16 cellular contexts compared by ENCODE assay signal in genomic region chr20:22575087-22575721, GRCh38. TPM values are rescaled to one million over a fixed set of nuclear protein-coding genes. Genes with fewer than 3 reads are reported as not detected.
DNase-seq lines count a peak whose midpoint lies in the region; ATAC-seq and TF ChIP-seq lines count a peak whose summit lies in the region.
"Had no signal": no experiment of that assay in that cellular context is flagged by ENCODE, and none has a peak within 500 bp of the region (broad histone marks: within the 10 kb centered on the region; RNA-seq: fewer than 3 reads in every experiment).

No MANE protein-coding gene starts in this region.

- H3F3A ChIP-seq in DOHH2 (ENCODE audit: control insufficient read depth, insufficient read depth) (no peaks in the 10 kb centered on the region), MM.1S (ENCODE audit: insufficient read depth, low read length) (no peaks in the 10 kb centered on the region)

- TF ChIP-seq CTCF in DOHH2 (IDR thresholded peaks at IDR 0.05; ENCODE audit: low read depth, low read length, poor library complexity, severe bottlenecking) (no peak), liver (IDR thresholded peaks at IDR 0.05; ENCODE audit: low read depth, low read length, missing input control) (no peak), chondrocyte (IDR thresholded peaks at IDR 0.05) (no peak), MM.1S (IDR thresholded peaks at IDR 0.05; ENCODE audit: low read length) (no peak)

- ATAC-seq in HG02678 (IDR thresholded peaks at IDR 0.05; ENCODE audit: unreplicated experiment) (peak; percentile 51), GM21723 (IDR thresholded peaks at IDR 0.05; ENCODE audit: unreplicated experiment) (no peak)

- no peak overlapping the region for H3K18ac ChIP-seq in neuronal stem cell (ENCODE audit: low read length)

- H3K36me3 ChIP-seq in DOHH2 (ENCODE audit: control insufficient read depth, low read length), result no peaks in the 10 kb centered on the region
- no peaks in the 10 kb centered on the region for H3K36me3 ChIP-seq in liver (ENCODE audit: control insufficient read depth in 4 of 4, insufficient read depth in 3 of 4, low read depth in 1 of 4, low read length in 3 of 4)
- H3K36me3 ChIP-seq in neuronal stem cell (replicated peaks in 1 of 2; ENCODE audit: control insufficient read depth in 2 of 2, insufficient read depth in 2 of 2, low read length in 2 of 2), result no peaks in the 10 kb centered on the region
- H3K36me3 ChIP-seq in MM.1S (replicated peaks; ENCODE audit: insufficient read depth, low read length), result no peaks in the 10 kb centered on the region
- H3K36me3 ChIP-seq: HAP-1 had no signal

- H3K4me3 ChIP-seq in DOHH2 (ENCODE audit: low read length) (no peak overlapping the region), liver (ENCODE audit: low read depth in 1 of 3, low read length in 3 of 3) (peak overlapping the region in 2 of 3 donors; percentile 5 to 92), neuronal stem cell (ENCODE audit: low read length in 2 of 2) (no peak overlapping the region), MM.1S (ENCODE audit: low read length) (no peak overlapping the region)
- H3K4me3 ChIP-seq: HAP-1, SK-N-MC had no signal

- H3K27me3 ChIP-seq in DOHH2 (ENCODE audit: control insufficient read depth, low read length), result peaks cover 3% of the 10 kb centered on the region; the same call in 1 of the 2 replicates
- H3K27me3 ChIP-seq in liver (ENCODE audit: control insufficient read depth in 4 of 4, insufficient read depth in 4 of 4, low read length in 3 of 4), result no peaks in the 10 kb centered on the region
- H3K27me3 ChIP-seq in neuronal stem cell (ENCODE audit: control insufficient read depth in 3 of 3, insufficient read depth in 3 of 3, low read depth in 1 of 3, low read length in 3 of 3), result peaks cover 61 to 96% (median 93%) of the 10 kb centered on the region in 3 experiments
- no peaks in the 10 kb centered on the region for H3K27me3 ChIP-seq in MM.1S (replicated peaks; ENCODE audit: insufficient read depth, low read length)

- H3K9ac ChIP-seq in liver (ENCODE audit: low read depth in 1 of 2, low read length in 2 of 2) (peak overlapping the region; percentile 20 to 42), neuronal stem cell (ENCODE audit: low read depth, low read length, poor library complexity) (no peak overlapping the region), MM.1S (ENCODE audit: low read length) (no peak overlapping the region)

- H2AK5ac ChIP-seq in neuronal stem cell (ENCODE audit: low read depth, low read length), result no peak overlapping the region

- peaks cover 2% of the 10 kb centered on the region for H3K36me3 Mint-ChIP-seq in chondrocyte (ENCODE audit: low read depth)

- no peak overlapping the region for H2BK120ac ChIP-seq in neuronal stem cell (ENCODE audit: low read depth, low read length)

- no peak overlapping the region for H3K27ac ChIP-seq in DOHH2 (ENCODE audit: low read depth, low read length)
- peak overlapping the region; percentile 58 to 82 for H3K27ac ChIP-seq in liver (ENCODE audit: low read depth in 1 of 2, low read length in 2 of 2)
- no peak overlapping the region for H3K27ac ChIP-seq in neuronal stem cell (replicated peaks; ENCODE audit: low read length)
- H3K27ac ChIP-seq in MM.1S (ENCODE audit: low read length), result no peak overlapping the region
- H3K27ac ChIP-seq: C4-2B, SK-N-MC had no signal

- H3K79me1 ChIP-seq in neuronal stem cell (ENCODE audit: low read depth, low read length), result no peaks in the 10 kb centered on the region

- H4K20me1 ChIP-seq in DOHH2 (ENCODE audit: control insufficient read depth, insufficient read depth, low read depth, low read length) (no peaks in the 10 kb centered on the region), MM.1S (ENCODE audit: insufficient read depth, low read length) (no peaks in the 10 kb centered on the region)

- no peak overlapping the region for H2BK5ac ChIP-seq in neuronal stem cell (ENCODE audit: low read length)

- no peaks in the 10 kb centered on the region for H3K9me2 ChIP-seq in DOHH2 (replicated peaks; ENCODE audit: control insufficient read depth, low read length)
- no peaks in the 10 kb centered on the region for H3K9me2 ChIP-seq in MM.1S (replicated peaks; ENCODE audit: insufficient read depth, low read length)

- no peak for TF ChIP-seq RAD21 in liver (IDR thresholded peaks at IDR 0.05)

- H3K79me2 ChIP-seq in DOHH2 (ENCODE audit: control insufficient read depth, low read length), result no peaks in the 10 kb centered on the region
- H3K79me2 ChIP-seq in MM.1S (ENCODE audit: low read length), result no peaks in the 10 kb centered on the region

- H3K4me1 ChIP-seq in DOHH2 (ENCODE audit: control insufficient read depth, low read length) (peaks cover 14% of the 10 kb centered on the region), liver (ENCODE audit: control insufficient read depth in 4 of 4, insufficient read depth in 4 of 4, low read length in 3 of 4) (peaks cover 4 to 67% (median 60%) of the 10 kb centered on the region in 4 donors), neuronal stem cell (ENCODE audit: control insufficient read depth in 2 of 2, insufficient read depth in 1 of 2, low read depth in 1 of 2, low read length in 2 of 2) (peaks cover 0 to 13% of the 10 kb centered on the region in 2 donors), MM.1S (ENCODE audit: low read length) (no peaks in the 10 kb centered on the region)
- H3K4me1 ChIP-seq: HAP-1 had no signal

- no peak overlapping the region for H3K14ac ChIP-seq in neuronal stem cell (ENCODE audit: low read length)

- 31% methylated on average over 9 of the region's 9 CpGs for WGBS in liver
- WGBS in neuronal stem cell (ENCODE audit: extremely low coverage in 2 of 2, insufficient read length in 2 of 2, insufficient replicate concordance in 1 of 2), 2 donors, result no CpG with 5 or more reads among the region's 9 CpGs

- H2BK15ac ChIP-seq in neuronal stem cell (ENCODE audit: low read length), result no peak overlapping the region

- H2AFZ ChIP-seq in neuronal stem cell (ENCODE audit: low read length) (no peak overlapping the region), MM.1S (ENCODE audit: low read length) (no peak overlapping the region)

- peaks cover 10% of the 10 kb centered on the region for H3K4me1 Mint-ChIP-seq in chondrocyte (ENCODE audit: low read depth)

- H3K9me3 ChIP-seq in DOHH2 (ENCODE audit: control insufficient read depth, insufficient read depth, low read length) (peaks cover 11% of the 10 kb centered on the region; the same call in 1 of the 2 replicates), liver (ENCODE audit: control insufficient read depth in 4 of 4, low read length in 3 of 4) (no peaks in the 10 kb centered on the region), neuronal stem cell (replicated peaks in 1 of 2; ENCODE audit: control insufficient read depth in 2 of 2, insufficient read depth in 1 of 2, low read depth in 1 of 2, low read length in 2 of 2) (peaks cover 0 to 2% of the 10 kb centered on the region in 2 donors), MM.1S (replicated peaks; ENCODE audit: insufficient read depth, low read length) (no peaks in the 10 kb centered on the region)
- H3K9me3 ChIP-seq: HAP-1 had no signal

- no peak overlapping the region for H3K4me3 Mint-ChIP-seq in chondrocyte (ENCODE audit: unreplicated experiment)
- H3K4me3 Mint-ChIP-seq: stimulated activated naive CD8-positive, alpha-beta T cell treated with anti-CD3 and anti-CD28 coated beads, Interleukin-15, Interleukin-2, amounts not matched to agents 100 ng/mL and 50 ng/mL, for 24 hours had no signal

- H2BK12ac ChIP-seq in neuronal stem cell (ENCODE audit: low read length), result no peak overlapping the region

- H3K23ac ChIP-seq in neuronal stem cell (ENCODE audit: low read depth, low read length, poor library complexity), result no peak overlapping the region

- no peaks in the 10 kb centered on the region for H3K9me3 Mint-ChIP-seq in chondrocyte (ENCODE audit: low read depth)
- H3K9me3 Mint-ChIP-seq: stimulated activated naive CD8-positive, alpha-beta T cell treated with anti-CD3 and anti-CD28 coated beads, Interleukin-15, Interleukin-2, amounts not matched to agents 100 ng/mL and 50 ng/mL, for 24 hours had no signal

- peaks cover 88% of the 10 kb centered on the region for H3K27me3 Mint-ChIP-seq in chondrocyte (ENCODE audit: low read depth)

- peak; percentile 89 for DNase-seq in NCI-H748 treated with DMSO at 0.1 percent for 48 hours (lab: John Stamatoyannopoulos, UW)
- DNase-seq in chondrocyte (ENCODE audit: low spot score), result no peak
- no peak for DNase-seq in neuronal stem cell (ENCODE audit: low spot score)
- DNase-seq in MM.1S, result no peak
- DNase-seq: amniotic stem cell; dermis blood vessel endothelial cell; stimulated activated CD4-positive, alpha-beta T cell treated with anti-CD3 and anti-CD28 coated beads, Interleukin-4, amount 100 ng/mL, for 4 hours had no signal

- no peak overlapping the region for H4K8ac ChIP-seq in neuronal stem cell (ENCODE audit: low read depth, low read length)

- peak overlapping the region; percentile 0; the same call in 1 of the 2 replicates for H3K4me2 ChIP-seq in DOHH2 (ENCODE audit: low read length)
- no peak overlapping the region for H3K4me2 ChIP-seq in neuronal stem cell (ENCODE audit: insufficient read depth, low read length, poor library complexity, severe bottlenecking)
- H3K4me2 ChIP-seq in MM.1S (ENCODE audit: low read depth, low read length), result no peak overlapping the region

- H3K4ac ChIP-seq in neuronal stem cell (ENCODE audit: low read length), result no peak overlapping the region

- no peak overlapping the region for H3K27ac Mint-ChIP-seq in chondrocyte (ENCODE audit: unreplicated experiment)
- H3K27ac Mint-ChIP-seq: stimulated activated naive CD8-positive, alpha-beta T cell treated with anti-CD3 and anti-CD28 coated beads, Interleukin-15, Interleukin-2, amounts not matched to agents 100 ng/mL and 50 ng/mL, for 24 hours had no signal

- H4K91ac ChIP-seq in neuronal stem cell (ENCODE audit: low read depth, low read length, poor library complexity), result no peak overlapping the region

TF ChIP-seq in liver, 16 proteins besides CTCF, POLR2A, EP300 and RAD21 (continues in another document):
- TF ChIP-seq HNF4A (conservative IDR thresholded peaks at IDR 0.05), result peak in 1 of 2 donors; percentile 11
- no peak for TF ChIP-seq MAX (IDR thresholded peaks at IDR 0.05)

RNA-seq across cellular contexts. Expression of gene FOXA2, which starts 9.2 kb away (rescaled TPM):
- total RNA-seq in liver (10 to 100 TPM in 1 of 2 donors, 1 to 10 TPM in 1; 5.2 to 10.6 TPM), chondrocyte (not detected in 3 replicates)
- 10 to 100 TPM; 11.6 to 12.7 TPM for polyA plus RNA-seq in liver
- polyA plus RNA-seq in neuronal stem cell (2013, experiment 1 of 2), result not detected
- polyA plus RNA-seq in neuronal stem cell (2013, experiment 2 of 2), result not detected
- total RNA-seq: dermis blood vessel endothelial cell, myocyte had no signal

Comparison
In these comparisons a context has a peak if more than half of its experiments do, and no peak if none do; other contexts are left out.
1. H3K27ac ChIP-seq: peak in liver (2 of 2); none in DOHH2 (single experiment), neuronal stem cell (single experiment) and MM.1S (single experiment).
2. H3K4me3 ChIP-seq: peak in liver (2 of 3); none in DOHH2 (single experiment), neuronal stem cell (0 of 2) and MM.1S (single experiment).
3. H3K9ac ChIP-seq: peak in liver (2 of 2); none in neuronal stem cell (single experiment) and MM.1S (single experiment).